Comparison of ENCODE assay signal across 25 cellular contexts in genomic region chr3:13634615-13635014, GRCh38.
"Had no signal": no experiment of that assay in that cellular context is flagged by ENCODE, and none has a peak within 500 bp of the region (broad histone marks: within the 10 kb centered on the region; RNA-seq: fewer than 3 reads in every experiment).

No MANE protein-coding gene starts in this region.

- H3K4me3 ChIP-seq: pancreas, prostate gland, right atrium auricular region, right lobe of liver, sigmoid colon, stomach, thoracic aorta, thyroid gland, tibial nerve, upper lobe of right lung, uterus had no signal

- DNase-seq: naive B cell; naive thymus-derived CD8-positive, alpha-beta T cell; occipital lobe; retina; right lobe of liver; sigmoid colon; small intestine; stimulated activated CD4-positive, alpha-beta T cell treated with anti-CD3 and anti-CD28 coated beads, Interleukin-15, amount 100 ng/mL, for 24 hours; stimulated activated CD4-positive, alpha-beta T cell treated with anti-CD3 and anti-CD28 coated beads, Interleukin-2, amount 100 ng/mL, for 24 hours; stimulated activated CD4-positive, alpha-beta T cell treated with anti-CD3 and anti-CD28 coated beads, Interleukin-2, amount 100 ng/mL, for 48 hours; stimulated activated CD4-positive, alpha-beta T cell treated with anti-CD3 and anti-CD28 coated beads, Interleukin-4, amount 100 ng/mL, for 24 hours; stimulated activated naive B cell treated with anti-CD40 and anti-IgM and Interleukin-4, amounts not matched to agents 10 μg/mL and 1 μg/mL and 100 μg/mL, for 72 hours; stimulated activated naive CD4-positive, alpha-beta T cell treated with Interleukin-2 at 50 U/mL for 16 hours; stomach; thyroid gland; trophoblast cell; upper lobe of right lung; uterus had no signal

- ATAC-seq: naive thymus-derived CD8-positive, alpha-beta T cell; natural killer cell treated with Interleukin-12 subunit alpha and Interleukin-12 subunit beta and Interleukin-15 and Interleukin-18, amount 100 ng/mL, for 72 hours; pancreas; right lobe of liver; stimulated activated effector memory CD8-positive, alpha-beta T cell treated with anti-CD3 and anti-CD28 coated beads, Interleukin-12 subunit alpha, Interleukin-12 subunit beta, amount 100 ng/mL, for 72 hours; stimulated activated naive B cell treated with anti-CD40 and anti-IgM and Interleukin-4, amounts not matched to agents 10 μg/mL and 1 μg/mL and 100 μg/mL, for 72 hours; upper lobe of right lung had no signal

- H3K36me3 ChIP-seq: pancreas, prostate gland, right lobe of liver, sigmoid colon, thoracic aorta, thyroid gland, upper lobe of right lung, uterus had no signal

- H3K27me3 ChIP-seq: pancreas, right atrium auricular region, right lobe of liver, sigmoid colon, stomach, thyroid gland, tibial nerve, upper lobe of right lung, uterus had no signal

- H3K27ac ChIP-seq: pancreas, prostate gland, right atrium auricular region, right lobe of liver, sigmoid colon, stomach, thoracic aorta, thyroid gland, upper lobe of right lung, uterus had no signal

- H3K4me1 ChIP-seq: pancreas, prostate gland, right atrium auricular region, right lobe of liver, sigmoid colon, stomach, thyroid gland, upper lobe of right lung, uterus had no signal

- H3K9me3 ChIP-seq: pancreas, prostate gland, right atrium auricular region, right lobe of liver, sigmoid colon, stomach, thoracic aorta, thyroid gland, tibial nerve, upper lobe of right lung, uterus had no signal
